Comparison of ENCODE assay signal across 9 cellular contexts in the genomic region with DNA sequence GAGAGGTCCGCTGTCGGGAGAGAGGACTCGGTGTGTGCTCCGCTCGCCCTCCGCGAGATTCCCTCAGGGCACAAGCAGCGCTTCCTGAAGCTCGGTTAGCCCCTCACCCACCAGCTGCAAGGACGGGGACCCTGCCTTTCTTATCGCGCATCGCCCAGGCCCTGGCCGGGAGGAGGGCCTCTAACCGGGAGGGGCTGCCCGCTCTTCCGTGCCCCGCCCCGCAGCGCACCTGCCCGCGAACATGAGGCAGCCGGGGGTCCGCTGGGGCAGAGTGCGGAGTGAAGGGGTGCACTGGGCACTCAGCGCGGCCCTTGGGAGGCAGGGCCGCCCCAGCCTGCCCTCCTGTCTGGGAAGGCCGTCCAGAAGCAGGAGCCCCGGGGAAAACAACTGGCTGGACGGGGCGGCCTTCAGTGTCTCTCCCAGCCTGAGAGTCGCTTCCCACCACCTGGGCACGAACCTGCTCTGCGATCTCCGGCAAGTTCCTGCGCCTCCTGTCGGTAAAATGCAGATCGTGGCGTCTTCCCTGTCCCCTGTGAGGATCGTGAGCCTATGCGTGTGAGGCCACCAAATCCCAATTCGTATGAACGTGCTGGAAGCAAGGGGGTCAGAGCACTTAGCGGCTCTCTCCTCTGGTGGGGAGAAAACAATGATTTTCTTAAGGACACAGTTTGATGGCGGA. TPM values are rescaled to one million over a fixed set of nuclear protein-coding genes. Genes with fewer than 3 reads are reported as not detected.
DNase-seq lines count a peak whose midpoint lies in the region; ATAC-seq, FAIRE-seq and TF ChIP-seq lines count a peak whose summit lies in the region.
"Had no signal": no experiment of that assay in that cellular context is flagged by ENCODE, and none has a peak within 500 bp of the region (broad histone marks: within the 10 kb centered on the region; RNA-seq: fewer than 3 reads in every experiment).

No MANE protein-coding gene starts in this region.

- intact Hi-C loops in ascending aorta (cut with DNase I) = loop anchor here (1.0 to 2.0 kb wide), 2 partner anchors 16 to 27 kb away; no protein-coding TSS in a partner anchor

- H3K9me3 ChIP-seq in ascending aorta = no peaks in the 10 kb centered on the region

- no peaks in the 10 kb centered on the region; the same call in 1 of the 2 replicates for H3K27me3 ChIP-seq in BJ (ENCODE audit: control insufficient read depth, insufficient read depth, low read length)
- H3K27me3 ChIP-seq in ascending aorta = no peaks in the 10 kb centered on the region

- H3K36me3 ChIP-seq in BJ (ENCODE audit: control insufficient read depth, insufficient read depth, low read length) (no peaks in the 10 kb centered on the region), ascending aorta (no peaks in the 10 kb centered on the region)

- TF ChIP-seq POLR2A in GM12891 (IDR thresholded peaks at IDR 0.05; ENCODE audit: low read depth, low read length) = no peak

- CTCF ChIA-PET in BJ (lab: Yijun Ruan, JAX) = no interaction called here

- peaks cover 0 to 10% of the 10 kb centered on the region in 2 donors for H3K27me3 Mint-ChIP-seq in stimulated activated naive B cell treated with anti-CD40 and anti-IgM and Interleukin-4, amounts not matched to agents 10 μg/mL and 1 μg/mL and 100 μg/mL, for 72 hours

- peaks cover 0 to 5% of the 10 kb centered on the region in 2 donors for H3K4me1 ChIP-seq in ascending aorta

- peaks cover 0 to 6% of the 10 kb centered on the region in 2 donors for H3K36me3 Mint-ChIP-seq in stimulated activated naive B cell treated with anti-CD40 and anti-IgM and Interleukin-4, amounts not matched to agents 10 μg/mL and 1 μg/mL and 100 μg/mL, for 72 hours

- no peak for DNase-seq in BJ (ENCODE audit: low read depth)
- DNase-seq in NCI-H146 treated with DMSO at 0.1 percent for 48 hours (lab: John Stamatoyannopoulos, UW; ENCODE audit: unreplicated experiment) = peak; percentile 40
- DNase-seq in ascending aorta (ENCODE audit: low spot score in 2 of 2) = no peak
- peak; percentile 74 for DNase-seq in iPS-NIHi11 (ENCODE audit: low spot score)
- no peak for DNase-seq in stimulated activated naive B cell treated with anti-CD40 and anti-IgM and Interleukin-4, amounts not matched to agents 10 μg/mL and 1 μg/mL and 100 μg/mL, for 72 hours
- DNase-seq in GM12891 (ENCODE audit: insufficient read length, low spot score) = no peak
- DNase-seq in EL = no peak
- DNase-seq in middle frontal gyrus (ENCODE audit: extremely low spot score, low spot score) = no peak

- peak; percentile 44 for TF ChIP-seq CTCF in BJ (IDR thresholded peaks at IDR 0.05; ENCODE audit: insufficient read depth, low read depth, low read length)
- no peak for TF ChIP-seq CTCF in ascending aorta (IDR thresholded peaks at IDR 0.05)

- no peak for FAIRE-seq in GM12891 (lab: Jason Lieb, UNC)
- FAIRE-seq: colon had no signal

- POLR2A ChIA-PET in BJ (lab: Charles Lee) = no interaction called here

- H3K4me3 ChIP-seq in BJ (ENCODE audit: low read depth, low read length) = no peak overlapping the region
- no peak overlapping the region for H3K4me3 ChIP-seq in ascending aorta

- no peak for ATAC-seq in stimulated activated naive B cell treated with anti-CD40 and anti-IgM and Interleukin-4, amounts not matched to agents 10 μg/mL and 1 μg/mL and 100 μg/mL, for 72 hours (replicated peaks)

- peaks cover 16 to 27% of the 10 kb centered on the region in 2 donors for H3K4me1 Mint-ChIP-seq in stimulated activated naive B cell treated with anti-CD40 and anti-IgM and Interleukin-4, amounts not matched to agents 10 μg/mL and 1 μg/mL and 100 μg/mL, for 72 hours

- H3K27ac ChIP-seq in ascending aorta = peak overlapping the region; percentile 10 to 78

- peak overlapping the region; percentile 63 to 78 for H3K4me3 Mint-ChIP-seq in stimulated activated naive B cell treated with anti-CD40 and anti-IgM and Interleukin-4, amounts not matched to agents 10 μg/mL and 1 μg/mL and 100 μg/mL, for 72 hours

- H3K9me3 Mint-ChIP-seq in stimulated activated naive B cell treated with anti-CD40 and anti-IgM and Interleukin-4, amounts not matched to agents 10 μg/mL and 1 μg/mL and 100 μg/mL, for 72 hours = peaks cover 0 to 6% of the 10 kb centered on the region in 2 donors

- peak overlapping the region; percentile 91 for H3K27ac Mint-ChIP-seq in stimulated activated naive B cell treated with anti-CD40 and anti-IgM and Interleukin-4, amounts not matched to agents 10 μg/mL and 1 μg/mL and 100 μg/mL, for 72 hours

TF ChIP-seq in GM12891, 5 proteins besides CTCF, POLR2A, EP300 and RAD21:
- TF ChIP-seq POLR2AphosphoS5 (IDR thresholded peaks at IDR 0.05; ENCODE audit: low read depth, low read length) (no peak), POU2F2 (IDR thresholded peaks at IDR 0.05; ENCODE audit: low read depth, low read length) (no peak), TAF1 (IDR thresholded peaks at IDR 0.05; ENCODE audit: low read depth, low read length) (no peak), PAX5 (IDR thresholded peaks at IDR 0.05; ENCODE audit: insufficient read depth, low read length, severe bottlenecking) (no peak), SPI1 (IDR thresholded peaks at IDR 0.05; ENCODE audit: low read depth, low read length) (no peak)

RNA-seq across cellular contexts. Expression of a gene that starts 28.0 kb away (rescaled TPM):
- polyA plus RNA-seq in BJ (2011; rRNA removed) = 17.5 and 32.1 TPM in 2 replicates
- 15.0 and 15.4 TPM in 2 replicates for polyA minus RNA-seq in BJ (2011; rRNA and poly(A)+ RNA removed)
- total RNA-seq in ascending aorta = 25.7 TPM
- polyA plus RNA-seq in GM12891 (2012; ENCODE audit: low read depth, missing spikeins) = 26.5 TPM

RNA-seq across cellular contexts. Expression of a gene that starts 33.9 kb away (rescaled TPM):
- polyA plus RNA-seq in BJ (2011; rRNA removed) = 38.7 and 57.3 TPM in 2 replicates
- polyA minus RNA-seq in BJ (2011; rRNA and poly(A)+ RNA removed) = 38.0 and 53.6 TPM in 2 replicates
- 0.53 TPM for total RNA-seq in ascending aorta
- 6.7 TPM for polyA plus RNA-seq in GM12891 (2012; ENCODE audit: low read depth, missing spikeins)

Comparison
In these comparisons a context has a peak if more than half of its experiments do, and no peak if none do; other contexts are left out.
1. DNase-seq: peak in NCI-H146 treated with DMSO at 0.1 percent for 48 hours (single experiment) and iPS-NIHi11 (single experiment); none in BJ (single experiment), ascending aorta (0 of 2), stimulated activated naive B cell treated with anti-CD40 and anti-IgM and Interleukin-4, amounts not matched to agents 10 μg/mL and 1 μg/mL and 100 μg/mL, for 72 hours (single experiment), GM12891 (single experiment), EL (single experiment) and middle frontal gyrus (single experiment).